9 cellular contexts compared by ENCODE assay signal in the genomic region with DNA sequence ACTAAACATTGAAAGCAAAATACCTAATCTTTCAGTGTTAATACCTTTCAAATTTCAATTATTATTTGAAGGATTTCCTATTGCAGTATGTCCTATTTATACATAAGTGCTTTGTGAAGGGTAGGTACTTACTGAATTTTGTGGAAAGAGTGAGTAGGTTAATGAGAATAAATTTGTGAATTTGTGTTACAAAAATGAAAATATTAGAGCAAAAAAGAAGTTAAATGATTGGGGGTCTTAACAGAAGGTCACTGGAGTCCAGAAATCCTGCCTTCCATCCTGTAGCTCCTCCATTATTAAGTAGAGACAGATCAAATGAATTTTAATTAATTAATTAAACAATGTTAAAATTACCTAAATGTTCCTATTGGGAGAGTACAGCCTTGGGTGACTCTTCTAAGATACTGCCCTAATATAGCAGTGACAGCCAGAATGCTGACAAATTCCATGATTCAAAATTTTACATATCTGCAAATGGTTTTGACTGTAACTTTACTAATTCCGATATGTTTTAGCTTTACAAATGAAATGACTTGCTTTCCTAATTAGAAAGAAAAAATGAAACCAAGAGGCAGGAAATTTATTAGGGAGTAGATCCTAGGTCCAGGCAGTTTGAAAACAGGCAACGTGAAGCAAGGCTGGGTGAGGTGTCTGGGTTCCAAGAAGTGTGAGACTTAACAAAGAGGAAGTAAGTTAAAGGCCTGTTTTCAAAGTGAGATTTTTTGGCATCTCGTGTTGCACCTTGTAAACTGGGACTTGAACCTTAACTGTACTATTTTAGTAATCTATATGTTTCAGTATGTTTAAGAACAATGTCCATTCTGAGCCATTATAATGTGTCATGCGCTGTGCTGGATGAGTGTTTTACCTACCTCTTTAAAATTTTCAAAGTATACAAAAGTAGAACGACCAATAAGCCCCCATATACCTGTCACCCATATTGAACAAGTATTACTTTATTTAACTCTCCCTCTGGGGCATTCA. TPM values are rescaled to one million over a fixed set of nuclear protein-coding genes. Genes with fewer than 3 reads are reported as not detected.
DNase-seq lines count a peak whose midpoint lies in the region; ATAC-seq and TF ChIP-seq lines count a peak whose summit lies in the region.
"Had no signal": no experiment of that assay in that cellular context is flagged by ENCODE, and none has a peak within 500 bp of the region (broad histone marks: within the 10 kb centered on the region; RNA-seq: fewer than 3 reads in every experiment).

No MANE protein-coding gene starts in this region.

- no peaks in the 10 kb centered on the region for H3K36me3 ChIP-seq in breast epithelium
- H3K36me3 ChIP-seq in thoracic aorta, result no peaks in the 10 kb centered on the region

- CTCF ChIA-PET in MCF 10A (lab: Yijun Ruan, JAX), result interaction anchor here (0.6 kb wide), 1 partner anchor 83 kb away, joined by 5 read pairs; no protein-coding TSS in a partner anchor

- no peak for TF ChIP-seq POLR2A in breast epithelium (IDR thresholded peaks at IDR 0.05)

- peaks cover 17% of the 10 kb centered on the region for H3K27me3 Mint-ChIP-seq in MCF 10A (ENCODE audit: insufficient read depth, unreplicated experiment)
- H3K27me3 Mint-ChIP-seq in activated T-helper 1 cell treated with anti-CD3 and anti-CD28 coated beads, Interleukin-12 subunit alpha, Interleukin-12 subunit beta, Interleukin-2, Interleukin-4 antibody, amounts not matched to agents 30 ng/mL and 10 ng/mL and 1 ng/mL, durations not matched to agents 14 hours and 24 hours and 36 hours (ENCODE audit: insufficient read depth), result no peaks in the 10 kb centered on the region

- no peaks in the 10 kb centered on the region for H3K4me1 ChIP-seq in breast epithelium
- peaks cover 3 to 5% of the 10 kb centered on the region in 2 donors for H3K4me1 ChIP-seq in thoracic aorta (ENCODE audit: control insufficient read depth in 1 of 2, low read depth in 2 of 2)

- no peaks in the 10 kb centered on the region for H3K36me3 Mint-ChIP-seq in MCF 10A (ENCODE audit: insufficient read depth, unreplicated experiment)
- H3K36me3 Mint-ChIP-seq in activated T-helper 1 cell treated with anti-CD3 and anti-CD28 coated beads, Interleukin-12 subunit alpha, Interleukin-12 subunit beta, Interleukin-2, Interleukin-4 antibody, amounts not matched to agents 30 ng/mL and 10 ng/mL and 1 ng/mL, durations not matched to agents 14 hours and 24 hours and 36 hours (ENCODE audit: low read depth), result peaks cover 36% of the 10 kb centered on the region

- H3K27ac Mint-ChIP-seq in MCF 10A (ENCODE audit: low read depth, unreplicated experiment), result no peak overlapping the region
- peak overlapping the region; percentile 80 for H3K27ac Mint-ChIP-seq in activated T-helper 1 cell treated with anti-CD3 and anti-CD28 coated beads, Interleukin-12 subunit alpha, Interleukin-12 subunit beta, Interleukin-2, Interleukin-4 antibody, amounts not matched to agents 30 ng/mL and 10 ng/mL and 1 ng/mL, durations not matched to agents 14 hours and 24 hours and 36 hours

- no TSS peak for BruUV-seq in MCF 10A (replicated peaks; lab: Mats Ljungman, UMichigan)

- H3K27me3 ChIP-seq in breast epithelium (no peaks in the 10 kb centered on the region), thoracic aorta (replicated peaks; ENCODE audit: insufficient read depth) (no peaks in the 10 kb centered on the region)

- POLR2A ChIA-PET in MCF 10A (lab: Yijun Ruan, JAX), result interaction anchor here (0.6 kb wide), 1 partner anchor 61 kb away, joined by 3 read pairs; no protein-coding TSS in a partner anchor

- DNase-seq in breast epithelium (ENCODE audit: low spot score in 2 of 2) (no peak), MCF 10A (ENCODE audit: unreplicated experiment) (no peak), thoracic aorta (ENCODE audit: low spot score) (no peak), head of caudate nucleus (no peak), kidney glomerular epithelial cell (lab: John Stamatoyannopoulos, UW) (no peak)
- DNase-seq in activated T-helper 1 cell treated with anti-CD3 and anti-CD28 coated beads, Interleukin-12 subunit alpha, Interleukin-12 subunit beta, Interleukin-2, Interleukin-4 antibody, amounts not matched to agents 30 ng/mL and 10 ng/mL and 1 ng/mL, durations not matched to agents 14 hours and 24 hours and 36 hours (ENCODE audit: low spot score), result no peak
- DNase-seq in activated CD8-positive, alpha-beta memory T cell treated with anti-CD3 and anti-CD28 coated beads, Interleukin-2, amount 50 U/mL, for 4 hours, result no peak

- peak; percentile 27 for ATAC-seq in HG03342 (IDR thresholded peaks at IDR 0.05; ENCODE audit: unreplicated experiment)
- no peak for ATAC-seq in thoracic aorta (ENCODE audit: insufficient number of reproducible peaks, low FRiP score, low read depth)

- H3K27ac ChIP-seq in breast epithelium (no peak overlapping the region), thoracic aorta (no peak overlapping the region)
- H3K27ac ChIP-seq: C4-2B had no signal

- TF ChIP-seq CTCF in breast epithelium (IDR thresholded peaks at IDR 0.05) (no peak), MCF 10A (IDR thresholded peaks at IDR 0.05; ENCODE audit: unreplicated experiment) (no peak), thoracic aorta (IDR thresholded peaks at IDR 0.05) (no peak)

- H3K9me3 Mint-ChIP-seq in MCF 10A (ENCODE audit: unreplicated experiment), result no peaks in the 10 kb centered on the region
- H3K9me3 Mint-ChIP-seq in activated T-helper 1 cell treated with anti-CD3 and anti-CD28 coated beads, Interleukin-12 subunit alpha, Interleukin-12 subunit beta, Interleukin-2, Interleukin-4 antibody, amounts not matched to agents 30 ng/mL and 10 ng/mL and 1 ng/mL, durations not matched to agents 14 hours and 24 hours and 36 hours, result no peaks in the 10 kb centered on the region

- intact Hi-C loops in breast epithelium (cut with DNase I; ENCODE audit: low total_unique reads) (no loop called here), MCF 10A (cut with micrococcal nuclease) (no loop called here), head of caudate nucleus (cut with DNase I) (no loop called here)
- intact Hi-C loops in activated T-helper 1 cell treated with anti-CD3 and anti-CD28 coated beads, Interleukin-12 subunit alpha, Interleukin-12 subunit beta, Interleukin-2, Interleukin-4 antibody, amounts not matched to agents 30 ng/mL and 10 ng/mL and 1 ng/mL, durations not matched to agents 14 hours and 24 hours and 36 hours (cut with micrococcal nuclease), result loop anchor here (5.0 to 10.0 kb wide), 6 partner anchors 181 to 939 kb away; partner anchors contain the start of genes COG5, DUS4L and SLC26A4

- H3K4me3 ChIP-seq in breast epithelium, result peak overlapping the region in 2 of 3 donors; percentile 11 to 38
- peak overlapping the region; percentile 64 for H3K4me3 ChIP-seq in thoracic aorta

- no peaks in the 10 kb centered on the region for H3K9me3 ChIP-seq in breast epithelium
- H3K9me3 ChIP-seq in thoracic aorta, result no peaks in the 10 kb centered on the region

- H3K4me3 Mint-ChIP-seq in MCF 10A (ENCODE audit: unreplicated experiment), result no peak overlapping the region
- H3K4me3 Mint-ChIP-seq in activated T-helper 1 cell treated with anti-CD3 and anti-CD28 coated beads, Interleukin-12 subunit alpha, Interleukin-12 subunit beta, Interleukin-2, Interleukin-4 antibody, amounts not matched to agents 30 ng/mL and 10 ng/mL and 1 ng/mL, durations not matched to agents 14 hours and 24 hours and 36 hours, result peak overlapping the region; percentile 96

- no peaks in the 10 kb centered on the region for H3K4me1 Mint-ChIP-seq in MCF 10A (ENCODE audit: insufficient read depth, unreplicated experiment)
- peaks cover 67% of the 10 kb centered on the region for H3K4me1 Mint-ChIP-seq in activated T-helper 1 cell treated with anti-CD3 and anti-CD28 coated beads, Interleukin-12 subunit alpha, Interleukin-12 subunit beta, Interleukin-2, Interleukin-4 antibody, amounts not matched to agents 30 ng/mL and 10 ng/mL and 1 ng/mL, durations not matched to agents 14 hours and 24 hours and 36 hours (ENCODE audit: low read depth)

RNA-seq across cellular contexts. Expression of gene PIK3CG, which starts 1.5 kb away (rescaled TPM):
- 10 to 100 TPM in 1 of 3 donors, 1 to 10 TPM in 2; 3.3 to 12.0 (median 5.4) TPM for total RNA-seq in breast epithelium
- total RNA-seq in MCF 10A (2022), result not detected in 2 replicates
- total RNA-seq in activated T-helper 1 cell treated with anti-CD3 and anti-CD28 coated beads, Interleukin-12 subunit alpha, Interleukin-12 subunit beta, Interleukin-2, Interleukin-4 antibody, amounts not matched to agents 30 ng/mL and 10 ng/mL and 1 ng/mL, durations not matched to agents 14 hours and 24 hours and 36 hours, result 38.7 and 39.3 TPM in 2 replicates
- 1 to 10 TPM; 8.0 to 8.5 TPM for total RNA-seq in thoracic aorta
